8 cellular contexts compared by ENCODE assay signal in genomic region chr6:3258201-3258600, GRCh38. TPM values are rescaled to one million over a fixed set of nuclear protein-coding genes. Genes with fewer than 3 reads are reported as not detected.
A peak's percentile ranks its signal among the peaks of the same experiment; 100 is the strongest.
DNase-seq lines count a peak whose midpoint lies in the region; ATAC-seq, FAIRE-seq and TF ChIP-seq lines count a peak whose summit lies in the region.

No MANE protein-coding gene starts in this region.

- intact Hi-C loops in natural killer cell (cut with micrococcal nuclease): no loop called here

- peak overlapping the region; percentile 64 to 86 for H3K27ac ChIP-seq in coronary artery

- H3K27me3 Mint-ChIP-seq in natural killer cell (ENCODE audit: low read depth in 2 of 2): peaks cover 10 to 12% of the 10 kb centered on the region in 2 donors

- H3K4me1 Mint-ChIP-seq in natural killer cell: peaks cover 27 to 33% of the 10 kb centered on the region in 2 donors

- DNase-seq in AG10803 (ENCODE audit: low read depth) (no peak), LNCaP clone FGC (ENCODE audit: low read depth) (no peak), coronary artery (ENCODE audit: low spot score) (peak; percentile 68), natural killer cell (no peak), NCI-H2029 treated with DMSO at 0.1 percent for 48 hours (lab: John Stamatoyannopoulos, UW) (no peak), RCC 7860 (ENCODE audit: low spot score) (no peak)
- DNase-seq in central memory CD4-positive, alpha-beta T cell: no peak

- no peaks in the 10 kb centered on the region for H3K36me3 Mint-ChIP-seq in natural killer cell

- FAIRE-seq in RCC 7860 (lab: Jason Lieb, UNC): no peak

- H3K4me3 Mint-ChIP-seq in natural killer cell: peak overlapping the region; percentile 55

- no peak for TF ChIP-seq CTCF in AG10803 (conservative IDR thresholded peaks at IDR 0.05; ENCODE audit: low read length)
- TF ChIP-seq CTCF in LNCaP clone FGC (IDR thresholded peaks at IDR 0.05; ENCODE audit: control insufficient read depth, extremely low read depth, insufficient read depth): no peak
- no peak for TF ChIP-seq CTCF in coronary artery (IDR thresholded peaks at IDR 0.05)
- TF ChIP-seq CTCF in natural killer cell (IDR thresholded peaks at IDR 0.05): no peak

- H3K4me3 ChIP-seq in AG10803 (ENCODE audit: low read length): peak overlapping the region; percentile 54
- H3K4me3 ChIP-seq in LNCaP clone FGC (ENCODE audit: low read depth, low read length): peak overlapping the region; percentile 91; the same call in 1 of the 2 replicates
- H3K4me3 ChIP-seq in coronary artery: peak overlapping the region; percentile 99

- H3K9me3 Mint-ChIP-seq in natural killer cell: no peaks in the 10 kb centered on the region

- ATAC-seq in natural killer cell (no peak), HG02981 (IDR thresholded peaks at IDR 0.05; ENCODE audit: unreplicated experiment) (no peak)

- H3K27ac Mint-ChIP-seq in natural killer cell: no peak overlapping the region

RNA-seq across cellular contexts. Expression of gene PSMG4, which starts 0.5 kb away (rescaled TPM):
- total RNA-seq in natural killer cell: 10 to 100 TPM in 2 of 3 donors, 1 to 10 TPM in 1; 8.3 to 15.3 (median 11.3) TPM

RNA-seq across cellular contexts. Expression of gene TUBB2B, which starts 30.7 kb away (rescaled TPM):
- under 1 TPM in 2 of 3 donors, not detected in 1; 0.66 to 0.75 TPM for total RNA-seq in natural killer cell
